ENCODE assay signal across 8 cellular contexts in genomic region chrX:15854712-15855561, GRCh38. TPM values are rescaled to one million over a fixed set of nuclear protein-coding genes. Genes with fewer than 3 reads are reported as not detected.
A peak's percentile ranks its signal among the peaks of the same experiment; 100 is the strongest.
DNase-seq lines count a peak whose midpoint lies in the region; ATAC-seq and TF ChIP-seq lines count a peak whose summit lies in the region.

AP1S2 (minus strand) TSS chrX:15854813; CDS start chrX:15852524, 2,289 bp downstream.

- no peak for TF ChIP-seq POLR2A in testis (IDR thresholded peaks at IDR 0.05)

- H3K4me2 ChIP-seq in osteoblast (ENCODE audit: insufficient read depth, low read length), result peak within 1 kb of the TSS; percentile 98

- H3K27me3 ChIP-seq in osteoblast (ENCODE audit: insufficient read depth, low read length) (peaks cover 26% of the 10 kb centered on the region), testis (no peaks in the 10 kb centered on the region)

- TF ChIP-seq CTCF in GM12864 (IDR thresholded peaks at IDR 0.05; ENCODE audit: low read depth, low read length, missing control alignments), result no peak
- TF ChIP-seq CTCF in osteoblast (IDR thresholded peaks at IDR 0.05; ENCODE audit: extremely low read depth, low read depth, low read length), result no peak
- TF ChIP-seq CTCF in testis (IDR thresholded peaks at IDR 0.05), result no peak

- peaks cover 25% of the 10 kb centered on the region for H3K4me1 Mint-ChIP-seq in activated naive CD8-positive, alpha-beta T cell (ENCODE audit: low read depth)

- H3K4me1 ChIP-seq in osteoblast (ENCODE audit: insufficient read depth, low read length) (peaks cover 7% of the 10 kb centered on the region), testis (no peaks in the 10 kb centered on the region)

- H3K36me3 Mint-ChIP-seq in activated naive CD8-positive, alpha-beta T cell, result no peaks in the 10 kb centered on the region

- H3K79me2 ChIP-seq in osteoblast (ENCODE audit: insufficient read depth, low read length), result peaks cover 2% of the 10 kb centered on the region

- H3K36me3 ChIP-seq in osteoblast (ENCODE audit: insufficient read depth, low read length) (no peaks in the 10 kb centered on the region), testis (ENCODE audit: low read depth, missing control alignments) (no peaks in the 10 kb centered on the region)

- peak; percentile 74 for DNase-seq in GM12864 (ENCODE audit: low read depth)
- DNase-seq in NCI-H1105 treated with DMSO at 0.1 percent for 48 hours (lab: John Stamatoyannopoulos, UW), result peak; percentile 89
- peak; percentile 78 for DNase-seq in SKM-1 treated with dmso at 0.1 percent for 144 hours (lab: John Stamatoyannopoulos, UW; ENCODE audit: unreplicated experiment)
- peak; percentile 93 for DNase-seq in glomerular visceral epithelial cell (ENCODE audit: extremely low spot score)
- DNase-seq in osteoblast (ENCODE audit: insufficient read length, low spot score, missing footprints), result peak; percentile 99
- peak; percentile 92 for DNase-seq in testis

- no peaks in the 10 kb centered on the region for H3K9me3 Mint-ChIP-seq in activated naive CD8-positive, alpha-beta T cell (ENCODE audit: low read depth)

- H3K27ac ChIP-seq in osteoblast (ENCODE audit: low read depth, low read length) (peak within 1 kb of the TSS; percentile 31), testis (peak within 1 kb of the TSS; percentile 68 to 86)

- intact Hi-C loops in testis (cut with DNase I; ENCODE audit: low total_unique reads), result no loop called here

- 0% methylated on average over 51 of the region's 85 CpGs; no CpG with 5 or more reads in 1 of the 2 donors for WGBS in testis, 2 donors

- H3K27me3 Mint-ChIP-seq in activated naive CD8-positive, alpha-beta T cell, result no peaks in the 10 kb centered on the region

- no peaks in the 10 kb centered on the region for H4K20me1 ChIP-seq in osteoblast (ENCODE audit: insufficient read depth, low read length)

- peak; percentile 94 for ATAC-seq in HG02678 (IDR thresholded peaks at IDR 0.05; ENCODE audit: unreplicated experiment)

- peak within 1 kb of the TSS; percentile 99 for H2AFZ ChIP-seq in osteoblast (ENCODE audit: low read length)

- peak within 1 kb of the TSS; percentile 76 for H3K4me3 ChIP-seq in GM12864 (ENCODE audit: low read depth, low read length)
- H3K4me3 ChIP-seq in osteoblast (ENCODE audit: insufficient read depth, low read length), result peak within 1 kb of the TSS; percentile 81
- H3K4me3 ChIP-seq in testis, result peak within 1 kb of the TSS; percentile 63 to 66

- H3K4me3 Mint-ChIP-seq in activated naive CD8-positive, alpha-beta T cell, result peak within 1 kb of the TSS; percentile 89

- H3K9me3 ChIP-seq in osteoblast (ENCODE audit: low read depth, low read length) (no peaks in the 10 kb centered on the region), testis (no peaks in the 10 kb centered on the region)

- peak within 1 kb of the TSS; percentile 95 for H3K27ac Mint-ChIP-seq in activated naive CD8-positive, alpha-beta T cell

RNA-seq across cellular contexts. Expression of gene AP1S2, which starts in this region (rescaled TPM):
- total RNA-seq in osteoblast (14.8 and 15.9 TPM in 2 replicates), testis (100 to 1,000 TPM in 1 of 2 donors, 10 to 100 TPM in 1; 69.8 to 107 TPM)
- polyA plus RNA-seq in testis (ENCODE audit: insufficient read depth, low read depth, low replicate concordance), result 60.8 TPM

Comparison
In these comparisons a context has a peak if more than half of its experiments do, and no peak if none do; other contexts are left out.
1. Peak in every context shown above with its lines: DNase-seq, ATAC-seq, H3K4me3 ChIP-seq and H3K27ac ChIP-seq.